In genomic region chr2:108182489-108182888, GRCh38 we compare ENCODE assay signal across 11 cellular contexts. TPM values are rescaled to one million over a fixed set of nuclear protein-coding genes. Genes with fewer than 3 reads are reported as not detected.
DNase-seq lines count a peak whose midpoint lies in the region; ATAC-seq and TF ChIP-seq lines count a peak whose summit lies in the region.
"Had no signal": no experiment of that assay in that cellular context is flagged by ENCODE, and none has a peak within 500 bp of the region (broad histone marks: within the 10 kb centered on the region; RNA-seq: fewer than 3 reads in every experiment).

No MANE protein-coding gene starts in this region.

- H3K27me3 ChIP-seq in A673 (replicated peaks; ENCODE audit: insufficient read depth, low read depth, low read length, poor library complexity) (no peaks in the 10 kb centered on the region), tibial artery (no peaks in the 10 kb centered on the region)
- H3K27me3 ChIP-seq: right atrium auricular region had no signal

- CTCF ChIA-PET in A673 (lab: Charles Lee), result no interaction called here

- no TSS peak for BruUV-seq in A673 (replicated peaks; lab: Mats Ljungman, UMichigan)

- intact Hi-C loops in A673 (cut with micrococcal nuclease; ENCODE audit: unreplicated experiment), result loop anchor here (5.0 kb wide), 2 partner anchors 245 to 1545 kb away; no protein-coding TSS in a partner anchor
- intact Hi-C loops in tibial artery (cut with DNase I; ENCODE audit: low total_unique reads), result no loop called here

- ATAC-seq in activated CD4-positive, CD25-positive, alpha-beta regulatory T cell treated with anti-CD3 and anti-CD28 coated beads, Interleukin-2, amount 50 U/mL, for 24 hours, result no peak
- no peak for ATAC-seq in HG03439 (IDR thresholded peaks at IDR 0.05; ENCODE audit: unreplicated experiment)

- H3K9me3 ChIP-seq in A673 (ENCODE audit: low read depth, low read length, poor library complexity, severe bottlenecking) (no peaks in the 10 kb centered on the region), tibial artery (no peaks in the 10 kb centered on the region)
- H3K9me3 ChIP-seq: right atrium auricular region had no signal

- TF ChIP-seq CTCF in A673 (conservative IDR thresholded peaks at IDR 0.05; ENCODE audit: low read depth, low read length) (peak; percentile 57), GM12864 (IDR thresholded peaks at IDR 0.05; ENCODE audit: low read depth, low read length, missing control alignments) (peak; percentile 48), choroid plexus epithelial cell (conservative IDR thresholded peaks at IDR 0.05; ENCODE audit: low read depth, low read length) (peak; percentile 56), tibial artery (IDR thresholded peaks at IDR 0.05) (no peak)

- POLR2A ChIA-PET in A673 (lab: Charles Lee; ENCODE audit: low non-redundant PET), result no interaction called here

- H3K27ac ChIP-seq in A673 (ENCODE audit: low read depth, low read length, poor library complexity, severe bottlenecking) (no peak overlapping the region), tibial artery (no peak overlapping the region)
- H3K27ac ChIP-seq: right atrium auricular region, RWPE1 had no signal

- DNase-seq in A673 (ENCODE audit: low spot score) (peak; percentile 35), GM12864 (ENCODE audit: low read depth) (no peak), NCI-H69 (lab: John Stamatoyannopoulos, UW) (peak; percentile 42), choroid plexus epithelial cell (ENCODE audit: low read depth) (peak; percentile 52), GDM1 (lab: John Stamatoyannopoulos, UW) (no peak), tibial artery (no peak)

- H3K4me3 ChIP-seq in A673 (ENCODE audit: low read depth, low read length, poor library complexity, severe bottlenecking) (no peak overlapping the region), GM12864 (ENCODE audit: low read depth, low read length) (no peak overlapping the region), choroid plexus epithelial cell (ENCODE audit: low read depth, low read length) (no peak overlapping the region), tibial artery (no peak overlapping the region)
- H3K4me3 ChIP-seq: right atrium auricular region had no signal

- H3K4me1 ChIP-seq in A673 (ENCODE audit: insufficient read depth, low read length, poor library complexity, severe bottlenecking), result no peaks in the 10 kb centered on the region
- H3K4me1 ChIP-seq in tibial artery, result no peaks in the 10 kb centered on the region
- H3K4me1 ChIP-seq: right atrium auricular region had no signal

- H3K36me3 ChIP-seq in A673 (ENCODE audit: insufficient read depth, low read length, poor library complexity, severe bottlenecking) (no peaks in the 10 kb centered on the region), tibial artery (no peaks in the 10 kb centered on the region)
- H3K36me3 ChIP-seq: right atrium auricular region had no signal

RNA-seq across cellular contexts. Expression of gene SULT1C3, which starts 57.3 kb away (rescaled TPM):
- not detected in 2 replicates for total RNA-seq in A673 (2021)
- total RNA-seq: right atrium auricular region, subcutaneous adipose tissue had no signal

Comparison
In these comparisons a context has a peak if more than half of its experiments do, and no peak if none do; other contexts are left out.
1. DNase-seq: peak in A673 (single experiment), NCI-H69 (single experiment) and choroid plexus epithelial cell (single experiment); none in GM12864 (single experiment), GDM1 (single experiment) and tibial artery (0 of 2).
2. CTCF ChIP-seq: peak in A673 (single experiment), GM12864 (single experiment) and choroid plexus epithelial cell (single experiment); none in tibial artery (0 of 2).